In the genomic region with DNA sequence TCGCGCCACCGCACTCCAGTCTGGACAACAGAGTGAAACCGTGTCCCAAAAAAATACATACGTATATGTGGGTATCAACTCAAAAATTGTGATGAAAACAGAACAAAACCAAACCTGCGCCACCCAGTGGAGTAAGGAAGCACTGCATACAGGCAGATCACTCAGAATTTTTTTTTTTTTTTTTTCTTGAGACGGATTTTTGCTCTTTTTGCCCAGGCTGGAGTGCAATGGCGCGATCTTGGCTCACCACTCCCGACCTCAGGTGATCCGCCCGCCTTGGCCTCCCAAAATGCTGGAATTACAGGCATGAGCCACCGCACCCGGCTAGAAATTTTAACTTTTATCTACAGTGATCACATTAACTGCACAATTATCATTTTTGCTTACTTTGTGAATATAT, we compare ENCODE assay signal across 8 cellular contexts. TPM values are rescaled to one million over a fixed set of nuclear protein-coding genes. Genes with fewer than 3 reads are reported as not detected.
DNase-seq lines count a peak whose midpoint lies in the region; ATAC-seq, FAIRE-seq and TF ChIP-seq lines count a peak whose summit lies in the region.

No MANE protein-coding gene starts in this region.

- FAIRE-seq in keratinocyte (lab: Jason Lieb, UNC) = no peak

- TF ChIP-seq CTCF in astrocyte of the spinal cord (IDR thresholded peaks at IDR 0.05; ENCODE audit: low read depth, low read length) = peak; percentile 85
- peak; percentile 54 to 77 (median 73) for TF ChIP-seq CTCF in keratinocyte (optimal IDR thresholded peaks at IDR 0.05 in 1 of 3, IDR thresholded peaks at IDR 0.05 in 1 of 3, conservative IDR thresholded peaks at IDR 0.05 in 1 of 3; ENCODE audit: extremely low read depth in 1 of 3, insufficient read depth in 2 of 3, low read length in 3 of 3)

- H3K27me3 ChIP-seq in keratinocyte (ENCODE audit: control insufficient read depth, extremely low read depth, insufficient read depth, low read length) = no peaks in the 10 kb centered on the region

- H4K20me1 ChIP-seq in keratinocyte (ENCODE audit: control insufficient read depth, extremely low read depth, insufficient read depth, low read length) = no peaks in the 10 kb centered on the region

- no peak overlapping the region for H3K4me3 ChIP-seq in astrocyte of the spinal cord (ENCODE audit: low read depth, low read length)
- H3K4me3 ChIP-seq in keratinocyte (ENCODE audit: control insufficient read depth in 2 of 3, extremely low read depth in 1 of 3, insufficient read depth in 2 of 3, low read depth in 1 of 3, low read length in 3 of 3) = no peak overlapping the region

- peak overlapping the region; percentile 47 for H2AFZ ChIP-seq in keratinocyte (ENCODE audit: control insufficient read depth, low read length)

- peak; percentile 61 for DNase-seq in D341Med (ENCODE audit: low spot score)
- peak; percentile 17 for DNase-seq in T-helper 22 cell (ENCODE audit: low read depth)
- peak; percentile 55 for DNase-seq in astrocyte of the spinal cord (ENCODE audit: low read depth, low spot score)
- no peak for DNase-seq in keratinocyte (ENCODE audit: low read depth, low spot score)
- DNase-seq in stimulated activated CD4-positive, alpha-beta T cell treated with anti-CD3 and anti-CD28 coated beads, Interleukin-1b, Interleukin-23, amount 100 ng/mL, for 48 hours = peak; percentile 60

- no peak overlapping the region for H3K27ac ChIP-seq in keratinocyte (ENCODE audit: control insufficient read depth, insufficient read depth, low read length)

- dilution Hi-C loops in keratinocyte (cut with MboI; ENCODE audit: extremely low pct_ligation_motif_present, low sequenced_read_pairs) = no loop called here

- no peaks in the 10 kb centered on the region for H3K36me3 ChIP-seq in keratinocyte (ENCODE audit: control insufficient read depth in 2 of 2, extremely low read depth in 1 of 2, insufficient read depth in 2 of 2, low read length in 2 of 2)

- H3K79me2 ChIP-seq in keratinocyte (ENCODE audit: control insufficient read depth, insufficient read depth, low read length) = no peaks in the 10 kb centered on the region

- H3K4me1 ChIP-seq in keratinocyte (ENCODE audit: control insufficient read depth, extremely low read depth, insufficient read depth, low read length) = no peaks in the 10 kb centered on the region

- H3K9ac ChIP-seq in keratinocyte (ENCODE audit: control insufficient read depth, extremely low read depth, insufficient read depth, low read length) = no peak overlapping the region

- H3K9me1 ChIP-seq in keratinocyte (ENCODE audit: control insufficient read depth, extremely low read depth, insufficient read depth, low read length) = no peaks in the 10 kb centered on the region

- in situ Hi-C loops in astrocyte of the spinal cord (cut with HindIII; ENCODE audit: low sequenced_read_pairs) = no loop called here

- ATAC-seq in HG03342 (IDR thresholded peaks at IDR 0.05; ENCODE audit: unreplicated experiment) (peak; percentile 57), HG03135 (IDR thresholded peaks at IDR 0.05; ENCODE audit: unreplicated experiment) (no peak), GM21423 (IDR thresholded peaks at IDR 0.05; ENCODE audit: unreplicated experiment) (no peak)

- H3K4me2 ChIP-seq in keratinocyte (ENCODE audit: control insufficient read depth, extremely low read depth, insufficient read depth, low read depth, low read length) = no peak overlapping the region

- no peaks in the 10 kb centered on the region for H3K9me3 ChIP-seq in keratinocyte (ENCODE audit: control insufficient read depth, low read depth, low read length)

RNA-seq across cellular contexts. Expression of a gene that starts 9.1 kb away (rescaled TPM):
- 0.05 to 0.13 TPM (median 0.12 TPM) in 3 replicates for polyA plus RNA-seq in keratinocyte
- 0.25 TPM for polyA plus RNA-seq in keratinocyte (2011; ENCODE audit: low read depth)
- 0.03 and 0.04 TPM in 2 replicates for polyA plus RNA-seq in keratinocyte (2011; cell fraction: cytosol; rRNA removed)
- 0.62 and 0.75 TPM in 2 replicates for polyA plus RNA-seq in keratinocyte (2011; cell fraction: nucleus; rRNA removed)
- polyA plus RNA-seq in keratinocyte (2012; ENCODE audit: low replicate concordance) = 0.05 and 0.37 TPM in 2 replicates
- polyA minus RNA-seq in keratinocyte = 0.16 to 0.43 TPM in 2 of 3 replicates, not detected in the other
- not detected for polyA minus RNA-seq in keratinocyte (2011; cell fraction: cytosol; rRNA and poly(A)+ RNA removed)
- polyA minus RNA-seq in keratinocyte (2011; cell fraction: nucleus; rRNA and poly(A)+ RNA removed) = 0.32 and 1.2 TPM in 2 replicates
